ENCODE assay signal across 1 cellular context in genomic region chr3:65785065-65785645, GRCh38.
TF ChIP-seq lines count a peak whose summit lies in the region.

No MANE protein-coding gene starts in this region.

TF ChIP-seq in HCT116, 20 proteins besides CTCF, POLR2A, EP300 and RAD21 (continued from another document):
- TF ChIP-seq ZBTB33 (IDR thresholded peaks at IDR 0.05; ENCODE audit: extremely low read depth, insufficient replicate concordance, low read length), result no peak
